In the genomic region with DNA sequence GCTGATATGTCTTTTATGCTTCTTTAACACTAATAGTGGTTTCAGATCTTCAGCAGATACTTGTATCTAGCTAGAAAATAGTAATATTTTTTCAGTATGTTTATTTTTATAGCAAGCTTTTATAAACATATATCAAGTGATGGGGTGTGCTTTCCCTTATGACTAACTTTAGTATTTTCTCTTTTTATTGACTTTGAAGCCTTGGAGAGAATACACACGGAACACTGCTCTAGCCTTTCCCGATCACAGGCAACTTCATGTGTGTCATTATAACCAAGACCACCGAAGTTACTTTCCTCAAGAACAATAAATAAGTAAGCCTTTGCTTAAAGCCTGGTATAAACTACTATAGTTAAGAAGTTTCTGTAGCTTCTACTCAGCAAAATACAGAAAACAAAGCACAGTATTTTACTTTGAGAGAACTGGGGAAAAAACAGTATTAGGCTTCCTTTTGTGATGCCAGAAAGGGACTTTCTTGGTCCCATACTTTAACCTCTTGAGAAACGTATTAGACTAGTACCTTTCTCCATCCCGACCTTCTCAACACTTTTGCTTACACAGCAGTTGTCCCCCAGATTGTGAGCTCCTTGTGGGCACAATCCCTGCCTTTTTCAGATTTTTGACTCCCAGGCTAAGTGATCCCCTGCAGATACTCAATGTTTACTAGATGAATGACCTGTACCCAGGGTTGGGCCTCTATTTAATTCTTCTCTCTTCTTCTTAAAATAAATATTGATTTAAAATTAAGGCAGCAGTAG, we compare ENCODE assay signal across 14 cellular contexts. TPM values are rescaled to one million over a fixed set of nuclear protein-coding genes. Genes with fewer than 3 reads are reported as not detected.
DNase-seq lines count a peak whose midpoint lies in the region; ATAC-seq lines count a peak whose summit lies in the region.
"Had no signal": no experiment of that assay in that cellular context is flagged by ENCODE, and none has a peak within 500 bp of the region (broad histone marks: within the 10 kb centered on the region; RNA-seq: fewer than 3 reads in every experiment).

No MANE protein-coding gene starts in this region.

- peaks cover 13% of the 10 kb centered on the region for H3K36me3 Mint-ChIP-seq in activated naive CD8-positive, alpha-beta T cell
- H3K36me3 Mint-ChIP-seq in activated naive CD8-positive, alpha-beta T cell treated with anti-CD3 and anti-CD28 coated beads, Interleukin-2, amount 50 U/mL, for 24 hours (ENCODE audit: low read depth) = peaks cover 54% of the 10 kb centered on the region
- peaks cover 53% of the 10 kb centered on the region for H3K36me3 Mint-ChIP-seq in activated T-helper 2 cell treated with anti-CD3 and anti-CD28 coated beads, Interferon-gamma antibody, Interleukin-2, Interleukin-4, amounts not matched to agents 10 μg/mL and 5 μg/mL and 100 μg/mL, durations not matched to agents 14 hours and 24 hours and 36 hours (ENCODE audit: low read depth)

- ATAC-seq in activated naive CD8-positive, alpha-beta T cell treated with anti-CD3 and anti-CD28 coated beads, Interleukin-2, amount 50 U/mL, for 24 hours = no peak
- no peak for ATAC-seq in HG03354 (IDR thresholded peaks at IDR 0.05; ENCODE audit: poor library complexity, severe bottlenecking, unreplicated experiment)

- H3K27ac ChIP-seq in urinary bladder (ENCODE audit: low read depth) = peak overlapping the region; percentile 48

- H3K36me3 ChIP-seq in urinary bladder (ENCODE audit: insufficient read depth) = no peaks in the 10 kb centered on the region

- no peaks in the 10 kb centered on the region for H3K27me3 Mint-ChIP-seq in activated naive CD8-positive, alpha-beta T cell
- H3K27me3 Mint-ChIP-seq in activated naive CD8-positive, alpha-beta T cell treated with anti-CD3 and anti-CD28 coated beads, Interleukin-2, amount 50 U/mL, for 24 hours = no peaks in the 10 kb centered on the region
- H3K27me3 Mint-ChIP-seq in activated T-helper 2 cell treated with anti-CD3 and anti-CD28 coated beads, Interferon-gamma antibody, Interleukin-2, Interleukin-4, amounts not matched to agents 10 μg/mL and 5 μg/mL and 100 μg/mL, durations not matched to agents 14 hours and 24 hours and 36 hours (ENCODE audit: low read depth) = no peaks in the 10 kb centered on the region

- no peaks in the 10 kb centered on the region for H3K4me1 ChIP-seq in urinary bladder (ENCODE audit: insufficient read depth)

- intact Hi-C loops in activated T-helper 2 cell treated with anti-CD3 and anti-CD28 coated beads, Interferon-gamma antibody, Interleukin-2, Interleukin-4, amounts not matched to agents 10 μg/mL and 5 μg/mL and 100 μg/mL, durations not matched to agents 14 hours and 24 hours and 36 hours (cut with micrococcal nuclease) = no loop called here

- no peak overlapping the region for H3K4me3 ChIP-seq in urinary bladder (ENCODE audit: low read depth, low read length)

- peaks cover 3% of the 10 kb centered on the region for H3K9me3 Mint-ChIP-seq in activated naive CD8-positive, alpha-beta T cell (ENCODE audit: low read depth)
- H3K9me3 Mint-ChIP-seq in activated naive CD8-positive, alpha-beta T cell treated with anti-CD3 and anti-CD28 coated beads, Interleukin-2, amount 50 U/mL, for 24 hours = peaks cover 4% of the 10 kb centered on the region
- peaks cover 4% of the 10 kb centered on the region for H3K9me3 Mint-ChIP-seq in activated T-helper 2 cell treated with anti-CD3 and anti-CD28 coated beads, Interferon-gamma antibody, Interleukin-2, Interleukin-4, amounts not matched to agents 10 μg/mL and 5 μg/mL and 100 μg/mL, durations not matched to agents 14 hours and 24 hours and 36 hours

- 51% methylated on average over 5 of the region's 5 CpGs for WGBS in urinary bladder

- DNase-seq in activated naive CD8-positive, alpha-beta T cell treated with anti-CD3 and anti-CD28 coated beads, Interleukin-2, amount 50 U/mL, for 24 hours = no peak
- no peak for DNase-seq in activated T-helper 2 cell treated with anti-CD3 and anti-CD28 coated beads, Interferon-gamma antibody, Interleukin-2, Interleukin-4, amounts not matched to agents 10 μg/mL and 5 μg/mL and 100 μg/mL, durations not matched to agents 14 hours and 24 hours and 36 hours (ENCODE audit: low spot score)
- DNase-seq in iris pigment epithelial cell (ENCODE audit: low read depth) = peak; percentile 51
- no peak for DNase-seq in GDM1 (lab: John Stamatoyannopoulos, UW)
- DNase-seq in cerebellum (ENCODE audit: low spot score) = no peak
- DNase-seq: activated naive CD4-positive, alpha-beta T cell treated with anti-CD3 and anti-CD28 coated beads, Interleukin-2, amount 50 U/mL, for 16 hours; effector memory CD4-positive, alpha-beta T cell; Kasumi-1; NCI-H2227 treated with DMSO at 0.1 percent for 48 hours; stimulated activated CD8-positive, alpha-beta memory T cell treated with anti-CD3 and anti-CD28 coated beads, Interleukin-4, amount 100 ng/mL, for 48 hours had no signal

- H3K4me3 Mint-ChIP-seq in activated naive CD8-positive, alpha-beta T cell = no peak overlapping the region
- no peak overlapping the region for H3K4me3 Mint-ChIP-seq in activated naive CD8-positive, alpha-beta T cell treated with anti-CD3 and anti-CD28 coated beads, Interleukin-2, amount 50 U/mL, for 24 hours
- peak overlapping the region; percentile 43 for H3K4me3 Mint-ChIP-seq in activated T-helper 2 cell treated with anti-CD3 and anti-CD28 coated beads, Interferon-gamma antibody, Interleukin-2, Interleukin-4, amounts not matched to agents 10 μg/mL and 5 μg/mL and 100 μg/mL, durations not matched to agents 14 hours and 24 hours and 36 hours (ENCODE audit: low read depth)

- peaks cover 73% of the 10 kb centered on the region for H3K4me1 Mint-ChIP-seq in activated naive CD8-positive, alpha-beta T cell (ENCODE audit: low read depth)
- H3K4me1 Mint-ChIP-seq in activated naive CD8-positive, alpha-beta T cell treated with anti-CD3 and anti-CD28 coated beads, Interleukin-2, amount 50 U/mL, for 24 hours = peaks cover 68% of the 10 kb centered on the region
- H3K4me1 Mint-ChIP-seq in activated T-helper 2 cell treated with anti-CD3 and anti-CD28 coated beads, Interferon-gamma antibody, Interleukin-2, Interleukin-4, amounts not matched to agents 10 μg/mL and 5 μg/mL and 100 μg/mL, durations not matched to agents 14 hours and 24 hours and 36 hours (ENCODE audit: low read depth) = peaks cover 52% of the 10 kb centered on the region

- peak overlapping the region; percentile 58 for H3K27ac Mint-ChIP-seq in activated naive CD8-positive, alpha-beta T cell
- no peak overlapping the region for H3K27ac Mint-ChIP-seq in activated naive CD8-positive, alpha-beta T cell treated with anti-CD3 and anti-CD28 coated beads, Interleukin-2, amount 50 U/mL, for 24 hours
- no peak overlapping the region for H3K27ac Mint-ChIP-seq in activated T-helper 2 cell treated with anti-CD3 and anti-CD28 coated beads, Interferon-gamma antibody, Interleukin-2, Interleukin-4, amounts not matched to agents 10 μg/mL and 5 μg/mL and 100 μg/mL, durations not matched to agents 14 hours and 24 hours and 36 hours

RNA-seq across cellular contexts. Expression of a gene that starts 3.3 kb away (rescaled TPM):
- total RNA-seq in activated T-helper 2 cell treated with anti-CD3 and anti-CD28 coated beads, Interferon-gamma antibody, Interleukin-2, Interleukin-4, amounts not matched to agents 10 μg/mL and 5 μg/mL and 100 μg/mL, durations not matched to agents 14 hours and 24 hours and 36 hours = 66.1 and 66.3 TPM in 2 replicates
- total RNA-seq in urinary bladder = 58.8 TPM
- 33.7 TPM for polyA plus RNA-seq in urinary bladder
- 53.2 TPM for total RNA-seq in cerebellum

RNA-seq across cellular contexts. Expression of a gene that starts 12.6 kb away (rescaled TPM):
- 0.18 and 0.25 TPM in 2 replicates for total RNA-seq in activated T-helper 2 cell treated with anti-CD3 and anti-CD28 coated beads, Interferon-gamma antibody, Interleukin-2, Interleukin-4, amounts not matched to agents 10 μg/mL and 5 μg/mL and 100 μg/mL, durations not matched to agents 14 hours and 24 hours and 36 hours
- total RNA-seq in urinary bladder (5.5 TPM), cerebellum (1.5 TPM)
- polyA plus RNA-seq in urinary bladder = 0.38 TPM
- total RNA-seq: G401 had no signal
